11 cellular contexts compared by ENCODE assay signal in genomic region chr13:113725329-113726105, GRCh38. TPM values are rescaled to one million over a fixed set of nuclear protein-coding genes. Genes with fewer than 3 reads are reported as not detected.
DNase-seq lines count a peak whose midpoint lies in the region; ATAC-seq, FAIRE-seq and TF ChIP-seq lines count a peak whose summit lies in the region.
"Not testable (repeated sequence)": the region's sequence is repeated elsewhere in the genome, so short reads cannot be mapped to it uniquely, and the experiment has no call there.
"Had no signal": no experiment of that assay in that cellular context is flagged by ENCODE, and none has a peak within 500 bp of the region (broad histone marks: within the 10 kb centered on the region; RNA-seq: fewer than 3 reads in every experiment).

No MANE protein-coding gene starts in this region.

- H3K4me1 Mint-ChIP-seq in CD4-positive, alpha-beta T cell (ENCODE audit: low read depth) = peaks cover 23% of the 10 kb centered on the region
- H3K4me1 Mint-ChIP-seq in T-helper 2 cell treated with Interferon-gamma antibody and Interleukin-4, amounts not matched to agents 5 μg/mL and 100 μg/mL, for 36 hours (ENCODE audit: low read depth) = not testable (repeated sequence)

- H3K27ac ChIP-seq in CD4-positive, alpha-beta T cell (ENCODE audit: low read depth, low read length); H1 (ENCODE audit: low read depth, low read length): not testable (repeated sequence)

- not testable (repeated sequence) for H2BK20ac ChIP-seq in H1 (ENCODE audit: low read length)

- not testable (repeated sequence) for H4K91ac ChIP-seq in H1 (replicated peaks; ENCODE audit: insufficient read length, low read length)

- not testable (repeated sequence) for H3K4me1 ChIP-seq in H1 (replicated peaks in 1 of 4; ENCODE audit: control insufficient read depth in 3 of 4, insufficient read depth in 4 of 4, low read length in 3 of 4); mucosa of descending colon (ENCODE audit: low read depth)

- not testable (repeated sequence) for H3K56ac ChIP-seq in H1 (replicated peaks; ENCODE audit: insufficient read length, low read depth, low read length)

- intact Hi-C loops in CD4-positive, alpha-beta T cell (cut with DNase I, micrococcal nuclease); mucosa of descending colon (cut with DNase I, micrococcal nuclease): not testable (repeated sequence)

- peak overlapping the region; percentile 86 for H3K4me3 Mint-ChIP-seq in CD4-positive, alpha-beta T cell
- H3K4me3 Mint-ChIP-seq in T-helper 2 cell treated with Interferon-gamma antibody and Interleukin-4, amounts not matched to agents 5 μg/mL and 100 μg/mL, for 36 hours = not testable (repeated sequence)

- no CpG with 5 or more reads among the region's 75 CpGs for WGBS in H1 (ENCODE audit: extremely low coverage in 1 of 2, insufficient coverage in 1 of 2, insufficient read length in 1 of 2, insufficient replicate concordance in 2 of 2, low coverage in 1 of 2, low lambda C conversion rate in 2 of 2, missing lambda C conversion rate in 1 of 2), 2 experiments

- POLR2A ChIA-PET in CD4-positive, alpha-beta T cell (lab: Charles Lee) = not testable (repeated sequence)
- POLR2A ChIA-PET in H1 (lab: Charles Lee; ENCODE audit: partially characterized antibody) = interaction anchor here (1.2 kb wide), 2 partner anchors 58 to 59 kb away, joined by 3 to 4 read pairs; partner anchors contain the start of gene GRK1

- H2BK15ac ChIP-seq in H1 (ENCODE audit: low read length) = not testable (repeated sequence)

- CTCF ChIA-PET in CD4-positive, alpha-beta T cell (lab: Charles Lee) = not testable (repeated sequence)
- CTCF ChIA-PET in H1 (lab: Charles Lee; ENCODE audit: partially characterized antibody) = interaction anchor here (1.0 to 1.3 kb wide), 8 partner anchors 17 to 386 kb away, joined by 3 to 11 read pairs (median 4); no protein-coding TSS in a partner anchor

- not testable (repeated sequence) for H3K4me3 ChIP-seq in H1 (ENCODE audit: extremely low read depth in 1 of 4, insufficient read depth in 2 of 4, low read depth in 3 of 4, low read length in 4 of 4); mucosa of descending colon

- ATAC-seq in CD4-positive, alpha-beta T cell (ENCODE audit: poor library complexity); activated naive CD4-positive, alpha-beta T cell treated with anti-CD3 and anti-CD28 coated beads, Interleukin-2, amount 50 U/mL, for 72 hours; mucosa of descending colon: not testable (repeated sequence)

- H2AFZ ChIP-seq in H1 (ENCODE audit: low read length) = not testable (repeated sequence)

- H3K27me3 Mint-ChIP-seq in CD4-positive, alpha-beta T cell = peaks cover 15% of the 10 kb centered on the region
- not testable (repeated sequence) for H3K27me3 Mint-ChIP-seq in T-helper 2 cell treated with Interferon-gamma antibody and Interleukin-4, amounts not matched to agents 5 μg/mL and 100 μg/mL, for 36 hours (ENCODE audit: low read depth)

- not testable (repeated sequence) for H3K9me3 Mint-ChIP-seq in CD4-positive, alpha-beta T cell; T-helper 2 cell treated with Interferon-gamma antibody and Interleukin-4, amounts not matched to agents 5 μg/mL and 100 μg/mL, for 36 hours; activated naive CD4-positive, alpha-beta T cell treated with anti-CD3 and anti-CD28 coated beads, Interleukin-2, amount 50 U/mL, for 72 hours

- not testable (repeated sequence) for H4K5ac ChIP-seq in H1 (ENCODE audit: insufficient read length, low read depth, low read length)

- H4K8ac ChIP-seq in H1 (ENCODE audit: extremely low read depth, insufficient read depth, low read length) = not testable (repeated sequence)

- not testable (repeated sequence) for H3K9ac ChIP-seq in H1 (replicated peaks in 1 of 4; ENCODE audit: extremely low read depth in 1 of 4, low read depth in 3 of 4, low read length in 3 of 4)

- not testable (repeated sequence) for H3K79me2 ChIP-seq in H1 (ENCODE audit: control insufficient read depth in 1 of 2, insufficient read depth in 2 of 2, low read length in 2 of 2)

- H3K18ac ChIP-seq in H1 (ENCODE audit: extremely low read depth, low read length) = not testable (repeated sequence)

- not testable (repeated sequence) for H4K20me1 ChIP-seq in H1 (replicated peaks in 1 of 2; ENCODE audit: control insufficient read depth in 1 of 2, insufficient read depth in 2 of 2, low read length in 2 of 2)

- H2BK120ac ChIP-seq in H1 (replicated peaks; ENCODE audit: low read depth, low read length) = not testable (repeated sequence)

- TF ChIP-seq CTCF in CD4-positive, alpha-beta T cell (IDR thresholded peaks at IDR 0.05); H1 (IDR thresholded peaks at IDR 0.05; ENCODE audit: control extremely low read depth in 1 of 3, insufficient read depth in 1 of 3, low read depth in 1 of 3, low read length in 3 of 3); mucosa of descending colon (IDR thresholded peaks at IDR 0.05): not testable (repeated sequence)

- not testable (repeated sequence) for H2BK5ac ChIP-seq in H1 (ENCODE audit: low read depth, low read length)

- not testable (repeated sequence) for H2AK5ac ChIP-seq in H1 (ENCODE audit: low read depth, low read length)

- not testable (repeated sequence) for H3K23me2 ChIP-seq in H1 (ENCODE audit: low read depth, low read length)

- not testable (repeated sequence) for H3K36me3 ChIP-seq in H1 (ENCODE audit: control insufficient read depth in 2 of 4, insufficient read depth in 4 of 4, low read length in 3 of 4); mucosa of descending colon (ENCODE audit: low read depth)

- H2BK12ac ChIP-seq in H1 (ENCODE audit: low read depth, low read length) = not testable (repeated sequence)

- H3K27me3 ChIP-seq in CD4-positive, alpha-beta T cell (ENCODE audit: control insufficient read depth, insufficient read depth, low read length); H1 (replicated peaks in 1 of 4; ENCODE audit: control insufficient read depth in 3 of 4, extremely low read depth in 1 of 4, insufficient read depth in 3 of 4, low read length in 3 of 4): not testable (repeated sequence)

- not testable (repeated sequence) for H3K36me3 Mint-ChIP-seq in CD4-positive, alpha-beta T cell (ENCODE audit: low read depth); T-helper 2 cell treated with Interferon-gamma antibody and Interleukin-4, amounts not matched to agents 5 μg/mL and 100 μg/mL, for 36 hours (ENCODE audit: low read depth); activated naive CD4-positive, alpha-beta T cell treated with anti-CD3 and anti-CD28 coated beads, Interleukin-2, amount 50 U/mL, for 72 hours

- TF ChIP-seq EP300 in H1 (IDR thresholded peaks at IDR 0.05; ENCODE audit: borderline replicate concordance in 1 of 2, low read depth in 2 of 2, low read length in 2 of 2) = not testable (repeated sequence)

- H3K27ac Mint-ChIP-seq in CD4-positive, alpha-beta T cell = peak overlapping the region; percentile 97
- H3K27ac Mint-ChIP-seq in T-helper 2 cell treated with Interferon-gamma antibody and Interleukin-4, amounts not matched to agents 5 μg/mL and 100 μg/mL, for 36 hours = peak overlapping the region; percentile 86
- peak overlapping the region; percentile 78 to 95 for H3K27ac Mint-ChIP-seq in activated naive CD4-positive, alpha-beta T cell treated with anti-CD3 and anti-CD28 coated beads, Interleukin-2, amount 50 U/mL, for 72 hours

- H3K79me1 ChIP-seq in H1 (ENCODE audit: low read depth, low read length) = not testable (repeated sequence)

- H3K4me2 ChIP-seq in H1 (ENCODE audit: insufficient read depth in 1 of 2, low read depth in 2 of 2, low read length in 2 of 2) = 0 out of 4 replicates have a peak overlapping the region, but pooled peaks of 1 of the 2 experiments have one; percentile 0

- not testable (repeated sequence) for H3K14ac ChIP-seq in H1 (ENCODE audit: insufficient read length)

- peak; percentile 63 to 78 (median 68) for DNase-seq in CD4-positive, alpha-beta T cell
- DNase-seq in T-helper 2 cell treated with Interferon-gamma antibody and Interleukin-4, amounts not matched to agents 5 μg/mL and 100 μg/mL, for 36 hours (ENCODE audit: low spot score) = peak; percentile 42
- peak; percentile 74 for DNase-seq in activated CD8-positive, alpha-beta memory T cell treated with anti-CD3 and anti-CD28 coated beads, Interleukin-2, amount 50 U/mL, for 4 hours
- DNase-seq in activated naive CD4-positive, alpha-beta T cell treated with anti-CD3 and anti-CD28 coated beads, Interleukin-2, amount 50 U/mL, for 72 hours (ENCODE audit: low spot score in 2 of 2) = peak; percentile 57 to 76
- not testable (repeated sequence) for DNase-seq in H1 (ENCODE audit: low read depth in 1 of 2, low spot score in 2 of 2)
- DNase-seq in mucosa of descending colon = peak; percentile 55 to 79 (median 64)
- peak; percentile 51 for DNase-seq in stimulated activated CD4-positive, alpha-beta T cell treated with anti-CD3 and anti-CD28 coated beads, Interleukin-12 subunit alpha, Interleukin-12 subunit beta, amount 100 ng/mL, for 4 hours
- peak; percentile 43 to 45 for DNase-seq in stimulated activated CD8-positive, alpha-beta memory T cell treated with anti-CD3 and anti-CD28 coated beads, Interleukin-7, amount 100 ng/mL, for 1 hour (ENCODE audit: low read depth in 2 of 2)

- H3K4ac ChIP-seq in H1 (replicated peaks; ENCODE audit: insufficient read length, low read depth, low read length) = not testable (repeated sequence)

- TF ChIP-seq POLR2A in H1 (IDR thresholded peaks at IDR 0.05; ENCODE audit: control extremely low read depth in 1 of 2, low read depth in 2 of 2, low read length in 2 of 2) = not testable (repeated sequence)

- H3K9me3 ChIP-seq in CD4-positive, alpha-beta T cell (ENCODE audit: control insufficient read depth, low read length); mucosa of descending colon: not testable (repeated sequence)
- H3K9me3 ChIP-seq in H1 (ENCODE audit: insufficient read depth in 2 of 2, low read depth in 1 of 2, low read length in 1 of 2) = peaks cover 0 to 12% of the 10 kb centered on the region in 2 experiments; a peak in 1 of 4 replicates

- H3K23ac ChIP-seq in H1 (ENCODE audit: insufficient read length) = not testable (repeated sequence)

- TF ChIP-seq RAD21 in H1 (IDR thresholded peaks at IDR 0.05 in 1 of 2, conservative IDR thresholded peaks at IDR 0.05 in 1 of 2; ENCODE audit: low read depth in 2 of 2, low read length in 2 of 2) = not testable (repeated sequence)

- FAIRE-seq in H1 (lab: Jason Lieb, UNC) = not testable (repeated sequence)

RNA-seq across cellular contexts. Expression of gene TMEM255B, which starts 33.5 kb away (rescaled TPM):
- 1 to 10 TPM; 1.0 to 1.2 TPM for total RNA-seq in CD4-positive, alpha-beta T cell
- 1 to 10 TPM; 1.8 to 2.9 TPM for total RNA-seq in activated naive CD4-positive, alpha-beta T cell treated with anti-CD3 and anti-CD28 coated beads, Interleukin-2, amount 50 U/mL, for 72 hours
- total RNA-seq in H1 (2021; fragmentation: NEBNext Ultra II Directional; extraction: Animal tissue kit (Norgen Biotek cat#: 25700)) = 2.7 and 4.4 TPM in 2 replicates
- 3.4 and 5.0 TPM in 2 replicates for polyA plus RNA-seq in H1 (2011; rRNA removed)
- polyA plus RNA-seq in H1 (2011; cell fraction: cytosol; rRNA removed) = 4.2 TPM
- polyA plus RNA-seq in H1 (2011; cell fraction: nucleus; rRNA removed) = 7.2 TPM
- 3.0 to 4.2 TPM (median 3.7 TPM) in 4 replicates for polyA plus RNA-seq in H1 (2012, experiment 1 of 2)
- polyA plus RNA-seq in H1 (2012, experiment 2 of 2) = 1.4 TPM
- 1.6 TPM for polyA plus RNA-seq in H1 (2013, experiment 1 of 2)
- 2.3 TPM for polyA plus RNA-seq in H1 (2013, experiment 2 of 2)
- 0.50 and 1.6 TPM in 2 replicates for polyA minus RNA-seq in H1 (2011; rRNA and poly(A)+ RNA removed)
- polyA minus RNA-seq in H1 (2011; cell fraction: cytosol; rRNA and poly(A)+ RNA removed) = 2.0 TPM
- polyA minus RNA-seq in H1 (2011; cell fraction: nucleus; rRNA and poly(A)+ RNA removed) = 2.2 TPM
- total RNA-seq in mucosa of descending colon = 1 to 10 TPM; 2.9 to 6.6 (median 6.3) TPM

RNA-seq across cellular contexts. Expression of gene GRK1, which starts 58.5 kb away (rescaled TPM):
- total RNA-seq in CD4-positive, alpha-beta T cell = not detected
- under 1 TPM in 1 of 2 donors, not detected in 1; 0.23 TPM for total RNA-seq in activated naive CD4-positive, alpha-beta T cell treated with anti-CD3 and anti-CD28 coated beads, Interleukin-2, amount 50 U/mL, for 72 hours
- 0.21 TPM in 1 of 2 replicates, not detected in the other for total RNA-seq in H1 (2021; fragmentation: NEBNext Ultra II Directional; extraction: Animal tissue kit (Norgen Biotek cat#: 25700))
- 0.12 and 0.16 TPM in 2 replicates for polyA plus RNA-seq in H1 (2011; rRNA removed)
- 0.12 TPM for polyA plus RNA-seq in H1 (2011; cell fraction: cytosol; rRNA removed)
- polyA plus RNA-seq in H1 (2011; cell fraction: nucleus; rRNA removed) = 0.26 TPM
- polyA plus RNA-seq in H1 (2012, experiment 1 of 2) = 0.13 TPM in 2 of 4 replicates, not detected in the others
- polyA plus RNA-seq in H1 (2012, experiment 2 of 2) = 0.07 TPM
- not detected for polyA plus RNA-seq in H1 (2013, experiment 1 of 2)
- polyA plus RNA-seq in H1 (2013, experiment 2 of 2) = not detected
- polyA minus RNA-seq in H1 (2011; rRNA and poly(A)+ RNA removed) = 0.06 and 0.10 TPM in 2 replicates
- not detected for polyA minus RNA-seq in H1 (2011; cell fraction: cytosol; rRNA and poly(A)+ RNA removed)
- not detected for polyA minus RNA-seq in H1 (2011; cell fraction: nucleus; rRNA and poly(A)+ RNA removed)
- under 1 TPM; 0.09 to 0.19 (median 0.09) TPM for total RNA-seq in mucosa of descending colon
- total RNA-seq: A673, esophagus mucosa, RPMI7951 had no signal
